Comparison of ENCODE assay signal across 1 cellular context in the genomic region with DNA sequence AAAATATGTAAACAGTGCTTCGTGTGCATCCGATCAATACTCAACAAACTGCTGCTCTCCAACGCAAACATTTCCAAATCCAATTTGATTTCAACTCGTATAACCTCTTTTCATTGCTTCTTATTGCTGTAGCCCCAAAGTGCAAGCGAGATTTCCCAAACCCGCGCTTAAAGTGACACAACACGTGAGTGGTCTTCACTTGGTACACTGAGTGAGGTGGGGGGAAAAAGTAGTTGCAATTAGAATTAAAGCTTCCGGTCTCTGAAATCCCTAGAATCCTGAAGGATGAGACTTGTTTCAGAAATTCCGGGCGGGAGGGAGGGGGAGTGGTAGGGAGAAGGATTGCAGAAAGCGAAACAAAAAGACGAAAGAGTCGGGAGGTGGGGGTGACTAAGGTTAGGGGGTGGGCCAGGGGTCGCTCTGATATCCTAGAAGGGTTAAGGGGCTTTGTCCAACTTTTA.
TF ChIP-seq lines count a peak whose summit lies in the region.

No MANE protein-coding gene starts in this region.

TF ChIP-seq in H1, 55 proteins besides CTCF, POLR2A, EP300 and RAD21 (continued from another document):
- TF ChIP-seq, protein P1, sequence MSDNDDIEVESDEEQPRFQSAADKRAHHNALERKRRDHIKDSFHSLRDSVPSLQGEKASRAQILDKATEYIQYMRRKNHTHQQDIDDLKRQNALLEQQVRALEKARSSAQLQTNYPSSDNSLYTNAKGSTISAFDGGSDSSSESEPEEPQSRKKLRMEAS (IDR thresholded peaks at IDR 0.05), result no peak
- no peak for TF ChIP-seq MAFK (IDR thresholded peaks at IDR 0.05; ENCODE audit: low read depth, low read length)
